In genomic region chr9:34568783-34569182, GRCh38 we compare ENCODE assay signal across 18 cellular contexts. TPM values are rescaled to one million over a fixed set of nuclear protein-coding genes. Genes with fewer than 3 reads are reported as not detected.
DNase-seq lines count a peak whose midpoint lies in the region; ATAC-seq, FAIRE-seq and TF ChIP-seq lines count a peak whose summit lies in the region.
"Had no signal": no experiment of that assay in that cellular context is flagged by ENCODE, and none has a peak within 500 bp of the region (broad histone marks: within the 10 kb centered on the region; RNA-seq: fewer than 3 reads in every experiment).

No MANE protein-coding gene starts in this region.

- H3K36me3 ChIP-seq in kidney (ENCODE audit: control insufficient read depth in 1 of 2, insufficient read depth in 2 of 2, low read length in 2 of 2) (no peaks in the 10 kb centered on the region), Caco-2 (ENCODE audit: control insufficient read depth, insufficient read depth, low read length) (no peaks in the 10 kb centered on the region)
- H3K36me3 ChIP-seq: BLaER1 treated with 17β-estradiol and CSF1 and Interleukin-3, amounts not matched to agents 10 nM and 100 nM had no signal

- no peak for ATAC-seq in right cardiac atrium
- no peak for ATAC-seq in left ventricle myocardium superior
- no peak for ATAC-seq in GM18909 (IDR thresholded peaks at IDR 0.05; ENCODE audit: poor library complexity, unreplicated experiment)
- ATAC-seq in CD4-positive, alpha-beta T cell (ENCODE audit: poor library complexity): no peak

- FAIRE-seq in kidney (lab: Jason Lieb, UNC): no peak
- FAIRE-seq: A204.1, GM12892 had no signal

- TF ChIP-seq CTCF in kidney (IDR thresholded peaks at IDR 0.05; ENCODE audit: borderline replicate concordance, extremely low read depth, insufficient read depth): no peak
- TF ChIP-seq CTCF in CD4-positive, alpha-beta T cell (IDR thresholded peaks at IDR 0.05): no peak
- no peak for TF ChIP-seq CTCF in Caco-2 (IDR thresholded peaks at IDR 0.05; ENCODE audit: insufficient read depth in 1 of 2, low read depth in 1 of 2, low read length in 1 of 2, severe bottlenecking in 1 of 2, unreplicated experiment in 1 of 2)

- H3K4me1 ChIP-seq in right cardiac atrium (ENCODE audit: control insufficient read depth, insufficient read depth, low read length) (peaks cover 8% of the 10 kb centered on the region), kidney (ENCODE audit: control insufficient read depth in 1 of 2, insufficient read depth in 1 of 2, low read depth in 1 of 2, low read length in 2 of 2) (peaks cover 0 to 4% of the 10 kb centered on the region in 2 donors), Caco-2 (no peaks in the 10 kb centered on the region)

- peaks cover 70% of the 10 kb centered on the region for H3K27me3 Mint-ChIP-seq in CD4-positive, alpha-beta T cell
- H3K27me3 Mint-ChIP-seq in Caco-2 (ENCODE audit: insufficient read depth, unreplicated experiment): peaks cover 6% of the 10 kb centered on the region

- no peak overlapping the region for H3K27ac Mint-ChIP-seq in CD4-positive, alpha-beta T cell
- H3K27ac Mint-ChIP-seq in Caco-2 (ENCODE audit: unreplicated experiment): no peak overlapping the region

- no peaks in the 10 kb centered on the region for H3K36me3 Mint-ChIP-seq in CD4-positive, alpha-beta T cell (ENCODE audit: low read depth)
- H3K36me3 Mint-ChIP-seq in Caco-2 (ENCODE audit: insufficient read depth, unreplicated experiment): no peaks in the 10 kb centered on the region

- H3K9ac ChIP-seq in kidney (ENCODE audit: low read length in 2 of 2): no peak overlapping the region
- H3K9ac ChIP-seq: BLaER1 treated with 17β-estradiol and CSF1 and Interleukin-3, amounts not matched to agents 10 nM and 100 nM; GM23248; KMS-11 had no signal

- intact Hi-C loops in right cardiac atrium (cut with DNase I): no loop called here
- intact Hi-C loops in left ventricle myocardium superior (cut with micrococcal nuclease): no loop called here
- intact Hi-C loops in kidney (cut with DNase I): no loop called here
- intact Hi-C loops in CD4-positive, alpha-beta T cell (cut with DNase I, micrococcal nuclease): no loop called here
- intact Hi-C loops in Caco-2 (cut with micrococcal nuclease; ENCODE audit: unreplicated experiment): no loop called here

- no peaks in the 10 kb centered on the region for H3K9me3 Mint-ChIP-seq in CD4-positive, alpha-beta T cell
- H3K9me3 Mint-ChIP-seq in Caco-2 (ENCODE audit: unreplicated experiment): no peaks in the 10 kb centered on the region

- no peaks in the 10 kb centered on the region for H3K9me3 ChIP-seq in right cardiac atrium (ENCODE audit: control insufficient read depth, low read length)
- H3K9me3 ChIP-seq in kidney (ENCODE audit: control insufficient read depth in 1 of 2, low read length in 2 of 2): no peaks in the 10 kb centered on the region
- H3K9me3 ChIP-seq in CD4-positive, alpha-beta T cell (ENCODE audit: control insufficient read depth, low read length): no peaks in the 10 kb centered on the region
- no peaks in the 10 kb centered on the region for H3K9me3 ChIP-seq in Caco-2
- H3K9me3 ChIP-seq: BLaER1 treated with 17β-estradiol and CSF1 and Interleukin-3, amounts not matched to agents 10 nM and 100 nM had no signal

- CTCF ChIA-PET in CD4-positive, alpha-beta T cell (lab: Charles Lee): no interaction called here
- CTCF ChIA-PET in Caco-2 (lab: Charles Lee): no interaction called here

- no TSS peak for BruUV-seq in Caco-2 (replicated peaks; lab: Mats Ljungman, UMichigan)

- POLR2A ChIA-PET in CD4-positive, alpha-beta T cell (lab: Charles Lee): no interaction called here
- POLR2A ChIA-PET in Caco-2 (lab: Charles Lee): no interaction called here

- no peaks in the 10 kb centered on the region for H3K4me1 Mint-ChIP-seq in CD4-positive, alpha-beta T cell (ENCODE audit: low read depth)
- no peaks in the 10 kb centered on the region for H3K4me1 Mint-ChIP-seq in Caco-2 (ENCODE audit: low read depth, unreplicated experiment)

- no peak overlapping the region for H3K4me3 Mint-ChIP-seq in CD4-positive, alpha-beta T cell
- H3K4me3 Mint-ChIP-seq in Caco-2 (ENCODE audit: unreplicated experiment): no peak overlapping the region

- DNase-seq in right cardiac atrium (peak in 2 of 3 donors; percentile 18 to 58), left ventricle myocardium superior (no peak), NCI-H82 treated with DMSO at 0.1 percent for 48 hours (lab: John Stamatoyannopoulos, UW; ENCODE audit: unreplicated experiment) (peak; percentile 20), kidney (peak; percentile 68), cortex of kidney (lab: John Stamatoyannopoulos, UW) (no peak), Caco-2 (no peak)
- no peak for DNase-seq in CD4-positive, alpha-beta T cell
- DNase-seq: GM23248, NCI-H1092, NCI-H2107, NCI-H446, NCI-H774, PC-9 had no signal

- H3K27ac ChIP-seq in right cardiac atrium (ENCODE audit: low read length) (no peak overlapping the region), kidney (ENCODE audit: low read depth in 2 of 2, low read length in 2 of 2) (no peak overlapping the region)
- H3K27ac ChIP-seq in CD4-positive, alpha-beta T cell (ENCODE audit: low read depth, low read length): no peak overlapping the region
- H3K27ac ChIP-seq: BLaER1 treated with 17β-estradiol and CSF1 and Interleukin-3, amounts not matched to agents 10 nM and 100 nM; GM23248; KMS-11; PC-9 had no signal

- H3K4me3 ChIP-seq in right cardiac atrium (ENCODE audit: low read length): no peak overlapping the region
- H3K4me3 ChIP-seq in kidney (ENCODE audit: low read length in 2 of 2): no peak overlapping the region
- H3K4me3 ChIP-seq in Caco-2 (ENCODE audit: low read depth, low read length): no peak overlapping the region
- H3K4me3 ChIP-seq: BLaER1 treated with 17β-estradiol and CSF1 and Interleukin-3, amounts not matched to agents 10 nM and 100 nM; GM23248; PC-9 had no signal

- whole genome bisulfite sequencing in right cardiac atrium: 79% methylated on average over 12 of the region's 12 CpGs

- H3K27me3 ChIP-seq in right cardiac atrium (ENCODE audit: control insufficient read depth, insufficient read depth) (no peaks in the 10 kb centered on the region), Caco-2 (replicated peaks; ENCODE audit: control insufficient read depth, insufficient read depth, low read length) (no peaks in the 10 kb centered on the region; the same call in 1 of the 2 replicates)
- peaks cover 3% of the 10 kb centered on the region for H3K27me3 ChIP-seq in CD4-positive, alpha-beta T cell (ENCODE audit: control insufficient read depth, insufficient read depth, low read length)

RNA-seq across cellular contexts. Expression of gene CNTFR, which starts 20.7 kb away (rescaled TPM):
- 10 to 100 TPM; 14.9 to 66.4 (median 46.0) TPM for total RNA-seq in right cardiac atrium
- 55.0 TPM for polyA plus RNA-seq in right cardiac atrium
- 3.3 TPM for total RNA-seq in left ventricle myocardium superior
- 3.7 TPM for total RNA-seq in kidney
- 1.7 TPM for polyA plus RNA-seq in kidney (ENCODE audit: insufficient read depth, low read depth, low replicate concordance)
- not detected for total RNA-seq in CD4-positive, alpha-beta T cell
- total RNA-seq in Caco-2 (2022): 0.26 and 0.39 TPM in 2 replicates
- total RNA-seq: GM23248, PC-9 had no signal
- polyA plus RNA-seq: GM23248 had no signal

RNA-seq across cellular contexts. Expression of gene RPP25L, which starts 43.1 kb away (rescaled TPM):
- total RNA-seq in right cardiac atrium (10 to 100 TPM; 17.8 to 34.5 (median 31.3) TPM), left ventricle myocardium superior (40.8 TPM), kidney (21.9 TPM), Caco-2 (2022) (26.2 and 27.4 TPM in 2 replicates)
- polyA plus RNA-seq in right cardiac atrium (49.0 TPM), kidney (ENCODE audit: insufficient read depth, low read depth, low replicate concordance) (73.8 TPM)
- total RNA-seq in CD4-positive, alpha-beta T cell: 1 to 10 TPM; 4.6 to 5.7 TPM

RNA-seq across cellular contexts. Expression of gene ENHO, which starts 46.0 kb away (rescaled TPM):
- total RNA-seq in right cardiac atrium (1 to 10 TPM in 3 of 4 donors, under 1 TPM in 1; 0.67 to 2.3 (median 1.6) TPM), left ventricle myocardium superior (0.40 TPM), kidney (0.22 TPM), Caco-2 (2022) (1.00 and 2.1 TPM in 2 replicates)
- polyA plus RNA-seq in right cardiac atrium (3.2 TPM), kidney (ENCODE audit: insufficient read depth, low read depth, low replicate concordance) (2.7 TPM)
- under 1 TPM in 1 of 2 experiments, not detected in 1; 0.45 TPM for total RNA-seq in CD4-positive, alpha-beta T cell
- total RNA-seq: GM23248, PC-9 had no signal
- polyA plus RNA-seq: GM23248 had no signal

RNA-seq across cellular contexts. Expression of gene DCTN3, which starts 51.5 kb away (rescaled TPM):
- 100 to 1,000 TPM in 3 of 4 donors, 10 to 100 TPM in 1; 99.3 to 128 (median 117) TPM for total RNA-seq in right cardiac atrium
- polyA plus RNA-seq in right cardiac atrium: 113 TPM
- 139 TPM for total RNA-seq in left ventricle myocardium superior
- 92.0 TPM for total RNA-seq in kidney
- 175 TPM for polyA plus RNA-seq in kidney (ENCODE audit: insufficient read depth, low read depth, low replicate concordance)
- 10 to 100 TPM; 81.5 to 84.4 TPM for total RNA-seq in CD4-positive, alpha-beta T cell
- 66.1 and 70.0 TPM in 2 replicates for total RNA-seq in Caco-2 (2022)

Comparison
In these comparisons a context has a peak if more than half of its experiments do, and no peak if none do; other contexts are left out.
1. DNase-seq: peak in right cardiac atrium (2 of 3), NCI-H82 treated with DMSO at 0.1 percent for 48 hours (single experiment) and kidney (single experiment); none in left ventricle myocardium superior (single experiment), CD4-positive, alpha-beta T cell (0 of 10), cortex of kidney (single experiment) and Caco-2 (0 of 2).